1 cellular context compared by ENCODE assay signal in the genomic region with DNA sequence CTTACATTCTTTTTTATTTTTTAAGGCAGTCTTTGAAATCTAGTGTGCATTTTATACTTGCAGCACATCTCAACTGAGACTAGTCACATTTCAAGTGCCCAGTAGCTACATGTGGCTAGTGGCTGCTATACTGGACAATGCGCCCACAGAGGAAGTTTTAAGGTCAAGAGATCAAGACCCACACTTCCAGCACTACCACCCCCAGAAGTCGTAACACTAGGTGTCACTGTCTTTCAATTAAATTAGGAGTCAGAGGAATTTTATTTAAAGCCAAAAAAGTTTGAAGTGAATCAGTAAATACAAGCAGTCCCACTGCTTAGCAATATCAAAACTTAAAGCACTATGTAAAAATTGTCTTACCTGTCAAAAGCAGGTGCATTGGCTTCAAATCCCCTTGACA.
TF ChIP-seq lines count a peak whose summit lies in the region.

No MANE protein-coding gene starts in this region.

TF ChIP-seq in HepG2, 621 proteins besides CTCF, POLR2A, EP300 and RAD21 (continued from another document):
- TF ChIP-seq, protein P1, sequence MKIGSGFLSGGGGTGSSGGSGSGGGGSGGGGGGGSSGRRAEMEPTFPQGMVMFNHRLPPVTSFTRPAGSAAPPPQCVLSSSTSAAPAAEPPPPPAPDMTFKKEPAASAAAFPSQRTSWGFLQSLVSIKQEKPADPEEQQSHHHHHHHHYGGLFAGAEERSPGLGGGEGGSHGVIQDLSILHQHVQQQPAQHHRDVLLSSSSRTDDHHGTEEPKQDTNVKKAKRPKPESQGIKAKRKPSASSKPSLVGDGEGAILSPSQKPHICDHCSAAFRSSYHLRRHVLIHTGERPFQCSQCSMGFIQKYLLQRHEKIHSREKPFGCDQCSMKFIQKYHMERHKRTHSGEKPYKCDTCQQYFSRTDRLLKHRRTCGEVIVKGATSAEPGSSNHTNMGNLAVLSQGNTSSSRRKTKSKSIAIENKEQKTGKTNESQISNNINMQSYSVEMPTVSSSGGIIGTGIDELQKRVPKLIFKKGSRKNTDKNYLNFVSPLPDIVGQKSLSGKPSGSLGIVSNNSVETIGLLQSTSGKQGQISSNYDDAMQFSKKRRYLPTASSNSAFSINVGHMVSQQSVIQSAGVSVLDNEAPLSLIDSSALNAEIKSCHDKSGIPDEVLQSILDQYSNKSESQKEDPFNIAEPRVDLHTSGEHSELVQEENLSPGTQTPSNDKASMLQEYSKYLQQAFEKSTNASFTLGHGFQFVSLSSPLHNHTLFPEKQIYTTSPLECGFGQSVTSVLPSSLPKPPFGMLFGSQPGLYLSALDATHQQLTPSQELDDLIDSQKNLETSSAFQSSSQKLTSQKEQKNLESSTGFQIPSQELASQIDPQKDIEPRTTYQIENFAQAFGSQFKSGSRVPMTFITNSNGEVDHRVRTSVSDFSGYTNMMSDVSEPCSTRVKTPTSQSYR (CRISPR knock-in tag; IDR thresholded peaks at IDR 0.05; ENCODE audit: borderline replicate concordance) = no peak
- TF ChIP-seq MTA3 (CRISPR knock-in tag; IDR thresholded peaks at IDR 0.05) = no peak
- TF ChIP-seq, protein P2, sequence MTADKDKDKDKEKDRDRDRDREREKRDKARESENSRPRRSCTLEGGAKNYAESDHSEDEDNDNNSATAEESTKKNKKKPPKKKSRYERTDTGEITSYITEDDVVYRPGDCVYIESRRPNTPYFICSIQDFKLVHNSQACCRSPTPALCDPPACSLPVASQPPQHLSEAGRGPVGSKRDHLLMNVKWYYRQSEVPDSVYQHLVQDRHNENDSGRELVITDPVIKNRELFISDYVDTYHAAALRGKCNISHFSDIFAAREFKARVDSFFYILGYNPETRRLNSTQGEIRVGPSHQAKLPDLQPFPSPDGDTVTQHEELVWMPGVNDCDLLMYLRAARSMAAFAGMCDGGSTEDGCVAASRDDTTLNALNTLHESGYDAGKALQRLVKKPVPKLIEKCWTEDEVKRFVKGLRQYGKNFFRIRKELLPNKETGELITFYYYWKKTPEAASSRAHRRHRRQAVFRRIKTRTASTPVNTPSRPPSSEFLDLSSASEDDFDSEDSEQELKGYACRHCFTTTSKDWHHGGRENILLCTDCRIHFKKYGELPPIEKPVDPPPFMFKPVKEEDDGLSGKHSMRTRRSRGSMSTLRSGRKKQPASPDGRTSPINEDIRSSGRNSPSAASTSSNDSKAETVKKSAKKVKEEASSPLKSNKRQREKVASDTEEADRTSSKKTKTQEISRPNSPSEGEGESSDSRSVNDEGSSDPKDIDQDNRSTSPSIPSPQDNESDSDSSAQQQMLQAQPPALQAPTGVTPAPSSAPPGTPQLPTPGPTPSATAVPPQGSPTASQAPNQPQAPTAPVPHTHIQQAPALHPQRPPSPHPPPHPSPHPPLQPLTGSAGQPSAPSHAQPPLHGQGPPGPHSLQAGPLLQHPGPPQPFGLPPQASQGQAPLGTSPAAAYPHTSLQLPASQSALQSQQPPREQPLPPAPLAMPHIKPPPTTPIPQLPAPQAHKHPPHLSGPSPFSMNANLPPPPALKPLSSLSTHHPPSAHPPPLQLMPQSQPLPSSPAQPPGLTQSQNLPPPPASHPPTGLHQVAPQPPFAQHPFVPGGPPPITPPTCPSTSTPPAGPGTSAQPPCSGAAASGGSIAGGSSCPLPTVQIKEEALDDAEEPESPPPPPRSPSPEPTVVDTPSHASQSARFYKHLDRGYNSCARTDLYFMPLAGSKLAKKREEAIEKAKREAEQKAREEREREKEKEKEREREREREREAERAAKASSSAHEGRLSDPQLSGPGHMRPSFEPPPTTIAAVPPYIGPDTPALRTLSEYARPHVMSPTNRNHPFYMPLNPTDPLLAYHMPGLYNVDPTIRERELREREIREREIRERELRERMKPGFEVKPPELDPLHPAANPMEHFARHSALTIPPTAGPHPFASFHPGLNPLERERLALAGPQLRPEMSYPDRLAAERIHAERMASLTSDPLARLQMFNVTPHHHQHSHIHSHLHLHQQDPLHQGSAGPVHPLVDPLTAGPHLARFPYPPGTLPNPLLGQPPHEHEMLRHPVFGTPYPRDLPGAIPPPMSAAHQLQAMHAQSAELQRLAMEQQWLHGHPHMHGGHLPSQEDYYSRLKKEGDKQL (CRISPR knock-in tag; IDR thresholded peaks at IDR 0.05; ENCODE audit: low read depth) = no peak
- TF ChIP-seq SALL2 (CRISPR knock-in tag; IDR thresholded peaks at IDR 0.05) = no peak
- no peak for TF ChIP-seq TARDBP (CRISPR knock-in tag; IDR thresholded peaks at IDR 0.05)
- no peak for TF ChIP-seq GTF2F1 (IDR thresholded peaks at IDR 0.05; ENCODE audit: low read length)
- no peak for TF ChIP-seq KLF9 (CRISPR knock-in tag; IDR thresholded peaks at IDR 0.05; ENCODE audit: low read depth)
- TF ChIP-seq, protein P3, sequence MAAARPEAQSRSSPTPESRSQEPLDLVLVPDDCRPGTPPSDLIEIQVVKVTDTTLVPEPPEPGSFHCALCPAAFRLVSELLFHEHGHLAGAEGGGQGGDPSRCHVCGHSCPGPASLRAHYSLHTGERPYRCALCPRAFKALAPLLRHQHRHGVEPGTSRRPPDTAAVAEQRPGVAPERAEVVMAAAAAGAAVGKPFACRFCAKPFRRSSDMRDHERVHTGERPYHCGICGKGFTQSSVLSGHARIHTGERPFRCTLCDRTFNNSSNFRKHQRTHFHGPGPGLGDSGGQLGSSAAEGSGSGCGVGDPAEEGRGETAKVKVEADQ (CRISPR knock-in tag; IDR thresholded peaks at IDR 0.05; ENCODE audit: borderline replicate concordance) = no peak
- TF ChIP-seq SNAI1 (CRISPR knock-in tag; IDR thresholded peaks at IDR 0.05; ENCODE audit: borderline replicate concordance) = no peak
- TF ChIP-seq ZFP90 (CRISPR knock-in tag; IDR thresholded peaks at IDR 0.05; ENCODE audit: borderline replicate concordance) = no peak
- TF ChIP-seq, protein P4, sequence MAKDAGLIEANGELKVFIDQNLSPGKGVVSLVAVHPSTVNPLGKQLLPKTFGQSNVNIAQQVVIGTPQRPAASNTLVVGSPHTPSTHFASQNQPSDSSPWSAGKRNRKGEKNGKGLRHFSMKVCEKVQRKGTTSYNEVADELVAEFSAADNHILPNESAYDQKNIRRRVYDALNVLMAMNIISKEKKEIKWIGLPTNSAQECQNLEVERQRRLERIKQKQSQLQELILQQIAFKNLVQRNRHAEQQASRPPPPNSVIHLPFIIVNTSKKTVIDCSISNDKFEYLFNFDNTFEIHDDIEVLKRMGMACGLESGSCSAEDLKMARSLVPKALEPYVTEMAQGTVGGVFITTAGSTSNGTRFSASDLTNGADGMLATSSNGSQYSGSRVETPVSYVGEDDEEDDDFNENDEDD (CRISPR knock-in tag; IDR thresholded peaks at IDR 0.05; ENCODE audit: borderline replicate concordance) = no peak
- no peak for TF ChIP-seq CREM (IDR thresholded peaks at IDR 0.05)
- TF ChIP-seq CREM (CRISPR knock-in tag; IDR thresholded peaks at IDR 0.05) = no peak
- TF ChIP-seq, protein P5, sequence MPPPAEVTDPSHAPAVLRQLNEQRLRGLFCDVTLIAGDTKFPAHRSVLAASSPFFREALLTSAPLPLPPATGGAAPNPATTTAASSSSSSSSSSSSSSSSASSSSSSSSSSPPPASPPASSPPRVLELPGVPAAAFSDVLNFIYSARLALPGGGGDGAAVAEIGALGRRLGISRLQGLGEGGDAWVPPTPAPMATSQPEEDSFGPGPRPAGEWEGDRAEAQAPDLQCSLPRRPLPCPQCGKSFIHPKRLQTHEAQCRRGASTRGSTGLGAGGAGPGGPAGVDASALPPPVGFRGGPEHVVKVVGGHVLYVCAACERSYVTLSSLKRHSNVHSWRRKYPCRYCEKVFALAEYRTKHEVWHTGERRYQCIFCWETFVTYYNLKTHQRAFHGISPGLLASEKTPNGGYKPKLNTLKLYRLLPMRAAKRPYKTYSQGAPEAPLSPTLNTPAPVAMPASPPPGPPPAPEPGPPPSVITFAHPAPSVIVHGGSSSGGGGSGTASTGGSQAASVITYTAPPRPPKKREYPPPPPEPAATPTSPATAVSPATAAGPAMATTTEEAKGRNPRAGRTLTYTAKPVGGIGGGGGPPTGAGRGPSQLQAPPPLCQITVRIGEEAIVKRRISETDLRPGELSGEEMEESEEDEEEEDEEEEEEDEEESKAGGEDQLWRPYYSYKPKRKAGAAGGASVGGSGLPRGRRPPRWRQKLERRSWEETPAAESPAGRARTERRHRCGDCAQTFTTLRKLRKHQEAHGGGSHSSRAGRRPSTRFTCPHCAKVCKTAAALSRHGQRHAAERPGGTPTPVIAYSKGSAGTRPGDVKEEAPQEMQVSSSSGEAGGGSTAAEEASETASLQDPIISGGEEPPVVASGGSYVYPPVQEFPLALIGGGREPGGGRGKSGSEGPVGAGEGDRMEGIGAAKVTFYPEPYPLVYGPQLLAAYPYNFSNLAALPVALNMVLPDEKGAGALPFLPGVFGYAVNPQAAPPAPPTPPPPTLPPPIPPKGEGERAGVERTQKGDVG (CRISPR knock-in tag; IDR thresholded peaks at IDR 0.05; ENCODE audit: borderline replicate concordance) = no peak
- TF ChIP-seq NFIC (IDR thresholded peaks at IDR 0.05; ENCODE audit: low read length) = no peak
- no peak for TF ChIP-seq ZNF34 (CRISPR knock-in tag; IDR thresholded peaks at IDR 0.05; ENCODE audit: borderline replicate concordance)
- no peak for TF ChIP-seq ZNF83 (CRISPR knock-in tag; IDR thresholded peaks at IDR 0.05; ENCODE audit: borderline replicate concordance)
- TF ChIP-seq MAF1 (CRISPR knock-in tag; IDR thresholded peaks at IDR 0.05; ENCODE audit: borderline replicate concordance) = no peak
